1 cellular context compared by ENCODE assay signal in the genomic region with DNA sequence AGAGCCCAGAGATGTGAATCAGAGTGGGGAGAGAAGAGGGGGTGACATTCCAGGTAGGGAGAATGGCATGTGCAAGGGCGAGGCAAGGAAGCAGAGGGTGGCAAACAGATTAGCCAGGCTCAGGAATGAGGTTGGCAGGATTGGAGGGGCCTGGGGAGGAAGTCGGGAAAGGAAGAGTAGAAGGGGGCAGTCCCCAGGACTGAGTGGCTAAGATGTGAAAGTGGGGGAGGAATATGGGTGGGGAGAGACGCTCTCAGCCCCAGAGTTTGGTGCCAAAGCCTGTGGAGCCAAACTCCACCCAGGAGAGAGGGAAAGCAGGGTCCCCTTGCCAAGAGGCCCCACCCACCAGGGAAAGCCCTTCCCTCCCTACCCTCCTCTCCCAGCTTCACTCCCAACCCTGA.
TF ChIP-seq lines count a peak whose summit lies in the region.

No MANE protein-coding gene starts in this region.

TF ChIP-seq in GM23338, 12 proteins besides CTCF, POLR2A, EP300 and RAD21 (continued from another document):
- TF ChIP-seq EZH2phosphoT487 (IDR thresholded peaks at IDR 0.05; ENCODE audit: unreplicated experiment) (no peak), NANOG (IDR thresholded peaks at IDR 0.05; ENCODE audit: borderline replicate concordance) (no peak)
